Comparison of ENCODE assay signal across 8 cellular contexts in genomic region chr11:6022954-6023353, GRCh38. TPM values are rescaled to one million over a fixed set of nuclear protein-coding genes. Genes with fewer than 3 reads are reported as not detected.
DNase-seq lines count a peak whose midpoint lies in the region; ATAC-seq and TF ChIP-seq lines count a peak whose summit lies in the region.

No MANE protein-coding gene starts in this region.

- H4K20me1 ChIP-seq in SK-N-SH (ENCODE audit: insufficient read depth) = no peaks in the 10 kb centered on the region

- no peaks in the 10 kb centered on the region for H3K9me2 ChIP-seq in SK-N-SH

- H3K9me3 ChIP-seq in SK-N-SH (no peaks in the 10 kb centered on the region), neutrophil (no peaks in the 10 kb centered on the region)

- no peak for TF ChIP-seq EP300 in Ishikawa (IDR thresholded peaks at IDR 0.05; ENCODE audit: borderline replicate concordance)
- TF ChIP-seq EP300 in SK-N-SH (IDR thresholded peaks at IDR 0.05; ENCODE audit: borderline replicate concordance in 1 of 2, low read depth in 1 of 2, low read length in 1 of 2) = no peak

- TF ChIP-seq CTCF in SK-N-SH (IDR thresholded peaks at IDR 0.05) = peak; percentile 56
- TF ChIP-seq CTCF in neutrophil (IDR thresholded peaks at IDR 0.05) = peak; percentile 73

- no peak for DNase-seq in Right ventricle myocardium inferior (ENCODE audit: missing footprints)
- no peak for DNase-seq in cardiac septum (ENCODE audit: low spot score)
- no peak for DNase-seq in SK-N-SH
- DNase-seq in fibroblast of the conjunctiva (ENCODE audit: low read depth) = peak; percentile 5
- no peak for DNase-seq in activated gamma-delta T cell (lab: John Stamatoyannopoulos, UW)

- POLR2A ChIA-PET in SK-N-SH (lab: Yijun Ruan, JAX) = no interaction called here

- ATAC-seq in Right ventricle myocardium inferior = peak; percentile 69
- ATAC-seq in GM18873 (IDR thresholded peaks at IDR 0.05; ENCODE audit: low FRiP score, unreplicated experiment) = no peak

- H3K27me3 ChIP-seq in SK-N-SH (ENCODE audit: insufficient read depth) (no peaks in the 10 kb centered on the region), neutrophil (no peaks in the 10 kb centered on the region)

- no peak overlapping the region for H3K4me3 ChIP-seq in SK-N-SH (ENCODE audit: low read depth in 2 of 2, low read length in 1 of 2)
- H3K4me3 ChIP-seq in neutrophil (ENCODE audit: low read depth in 1 of 2, low read length in 1 of 2) = no peak overlapping the region

- H3K9ac ChIP-seq in SK-N-SH = no peak overlapping the region

- H3K79me2 ChIP-seq in SK-N-SH (ENCODE audit: insufficient read depth) = no peaks in the 10 kb centered on the region

- H3K27ac ChIP-seq in SK-N-SH (ENCODE audit: low read depth in 2 of 2, low read length in 1 of 2) (no peak overlapping the region), neutrophil (no peak overlapping the region)

- TF ChIP-seq RAD21 in Ishikawa (IDR thresholded peaks at IDR 0.05; ENCODE audit: low read depth) (peak; percentile 62), SK-N-SH (IDR thresholded peaks at IDR 0.05; ENCODE audit: low read length) (peak; percentile 68)

- no peak overlapping the region for H2AFZ ChIP-seq in SK-N-SH (ENCODE audit: low read depth)

- no peaks in the 10 kb centered on the region for H3F3A ChIP-seq in SK-N-SH (replicated peaks; ENCODE audit: insufficient read depth)

- no peak overlapping the region for H3K4me2 ChIP-seq in SK-N-SH

- intact Hi-C loops in Right ventricle myocardium inferior (cut with DNase I) = loop anchor here (2.0 to 5.0 kb wide), 2 partner anchors 229 to 292 kb away; no protein-coding TSS in a partner anchor
- intact Hi-C loops in cardiac septum (cut with DNase I) = loop anchor here (5.0 kb wide), 4 partner anchors 229 to 339 kb away; no protein-coding TSS in a partner anchor

- CTCF ChIA-PET in SK-N-SH (lab: Yijun Ruan, JAX) = interaction anchor here (0.7 to 2.4 kb wide), 7 partner anchors 29 to 340 kb away, joined by 3 to 15 read pairs (median 3); no protein-coding TSS in a partner anchor

- H3K4me1 ChIP-seq in SK-N-SH (ENCODE audit: control insufficient read depth in 1 of 2, insufficient read depth in 2 of 2, low read depth in 1 of 2, low read length in 1 of 2) (no peaks in the 10 kb centered on the region), neutrophil (ENCODE audit: control insufficient read depth in 1 of 2, insufficient read depth in 1 of 2, low read depth in 1 of 2, low read length in 1 of 2) (peaks cover 6 to 10% of the 10 kb centered on the region in 2 experiments)

- WGBS in SK-N-SH (ENCODE audit: low lambda C conversion rate) = 3% methylated on average over 4 of the region's 4 CpGs

- H3K36me3 ChIP-seq in SK-N-SH (replicated peaks in 1 of 2; ENCODE audit: control insufficient read depth in 1 of 2, insufficient read depth in 2 of 2, low read length in 1 of 2) (no peaks in the 10 kb centered on the region), neutrophil (no peaks in the 10 kb centered on the region)

TF ChIP-seq in Ishikawa, 13 proteins besides CTCF, POLR2A, EP300 and RAD21:
- TF ChIP-seq TEAD4 (IDR thresholded peaks at IDR 0.05) (no peak), CREB1 (IDR thresholded peaks at IDR 0.05; ENCODE audit: low read depth) (no peak), EGR1 (IDR thresholded peaks at IDR 0.05) (no peak), TAF1 (IDR thresholded peaks at IDR 0.05; ENCODE audit: low read depth) (no peak), NFIC (IDR thresholded peaks at IDR 0.05) (no peak), YY1 (IDR thresholded peaks at IDR 0.05; ENCODE audit: low read depth) (no peak), ZBTB7A (IDR thresholded peaks at IDR 0.05; ENCODE audit: low read depth) (no peak), FOXM1 (IDR thresholded peaks at IDR 0.05; ENCODE audit: borderline replicate concordance, low read depth) (no peak), CEBPB (IDR thresholded peaks at IDR 0.05) (no peak)
- TF ChIP-seq, protein P1, sequence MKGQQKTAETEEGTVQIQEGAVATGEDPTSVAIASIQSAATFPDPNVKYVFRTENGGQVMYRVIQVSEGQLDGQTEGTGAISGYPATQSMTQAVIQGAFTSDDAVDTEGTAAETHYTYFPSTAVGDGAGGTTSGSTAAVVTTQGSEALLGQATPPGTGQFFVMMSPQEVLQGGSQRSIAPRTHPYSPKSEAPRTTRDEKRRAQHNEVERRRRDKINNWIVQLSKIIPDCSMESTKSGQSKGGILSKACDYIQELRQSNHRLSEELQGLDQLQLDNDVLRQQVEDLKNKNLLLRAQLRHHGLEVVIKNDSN (IDR thresholded peaks at IDR 0.05) = no peak
- TF ChIP-seq, protein P2, sequence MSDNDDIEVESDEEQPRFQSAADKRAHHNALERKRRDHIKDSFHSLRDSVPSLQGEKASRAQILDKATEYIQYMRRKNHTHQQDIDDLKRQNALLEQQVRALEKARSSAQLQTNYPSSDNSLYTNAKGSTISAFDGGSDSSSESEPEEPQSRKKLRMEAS (IDR thresholded peaks at IDR 0.05) = no peak

TF ChIP-seq in SK-N-SH, 30 proteins besides CTCF, POLR2A, EP300 and RAD21:
- TF ChIP-seq SMC3 (IDR thresholded peaks at IDR 0.05; ENCODE audit: low read depth, low read length) = peak; percentile 19; the same call in 1 of the 2 replicates
- TF ChIP-seq, protein P2 (IDR thresholded peaks at IDR 0.05; ENCODE audit: low read depth) = no peak

RNA-seq across cellular contexts. Expression of gene OR56A1, which starts 7.6 kb away (rescaled TPM):
- total RNA-seq in Right ventricle myocardium inferior (not detected), cardiac septum (not detected)
- polyA plus RNA-seq in SK-N-SH (2012; rRNA removed) = not detected in 2 replicates
- polyA plus RNA-seq in SK-N-SH (2012; cell fraction: cytosol; rRNA removed) = not detected in 2 replicates
- not detected in 2 replicates for polyA plus RNA-seq in SK-N-SH (2012; cell fraction: nucleus; rRNA removed)

RNA-seq across cellular contexts. Expression of gene OR56A4, which starts 16.2 kb away (rescaled TPM):
- not detected for total RNA-seq in Right ventricle myocardium inferior
- not detected for total RNA-seq in cardiac septum
- polyA plus RNA-seq in SK-N-SH (2012; rRNA removed) = not detected in 2 replicates
- polyA plus RNA-seq in SK-N-SH (2012; cell fraction: cytosol; rRNA removed) = not detected in 2 replicates
- polyA plus RNA-seq in SK-N-SH (2012; cell fraction: nucleus; rRNA removed) = not detected in 2 replicates

RNA-seq across cellular contexts. Expression of gene OR52L1, which starts 36.2 kb away (rescaled TPM):
- not detected for total RNA-seq in Right ventricle myocardium inferior
- not detected for total RNA-seq in cardiac septum
- polyA plus RNA-seq in SK-N-SH (2012; rRNA removed) = not detected in 2 replicates
- not detected in 2 replicates for polyA plus RNA-seq in SK-N-SH (2012; cell fraction: cytosol; rRNA removed)
- not detected in 2 replicates for polyA plus RNA-seq in SK-N-SH (2012; cell fraction: nucleus; rRNA removed)

RNA-seq across cellular contexts. Expression of gene OR56A5, which starts 54.7 kb away (rescaled TPM):
- total RNA-seq in Right ventricle myocardium inferior (not detected), cardiac septum (not detected)
- not detected in 2 replicates for polyA plus RNA-seq in SK-N-SH (2012; rRNA removed)
- polyA plus RNA-seq in SK-N-SH (2012; cell fraction: cytosol; rRNA removed) = not detected in 2 replicates
- not detected in 2 replicates for polyA plus RNA-seq in SK-N-SH (2012; cell fraction: nucleus; rRNA removed)
